ENCODE assay signal across 1 cellular context in genomic region chr3:10224794-10225660, GRCh38.
TF ChIP-seq lines count a peak whose summit lies in the region.

No MANE protein-coding gene starts in this region.

TF ChIP-seq in HepG2, 621 proteins besides CTCF, POLR2A, EP300 and RAD21 (continued from another document and continues in another):
- peak; percentile 71 to 80 for TF ChIP-seq NR2F1 (CRISPR knock-in tag; IDR thresholded peaks at IDR 0.05)
- no peak for TF ChIP-seq HINFP (CRISPR knock-in tag; IDR thresholded peaks at IDR 0.05; ENCODE audit: low read depth)
- TF ChIP-seq TFAP4 (IDR thresholded peaks at IDR 0.05; ENCODE audit: borderline replicate concordance, low read depth), result peak; percentile 72
- TF ChIP-seq ZNF503 (CRISPR knock-in tag; IDR thresholded peaks at IDR 0.05), result peak; percentile 69; the same call in 1 of the 2 replicates
- peak; percentile 57; the same call in 1 of the 2 replicates for TF ChIP-seq ZNF136 (CRISPR knock-in tag; IDR thresholded peaks at IDR 0.05; ENCODE audit: low read depth)
- peak; percentile 28; the same call in 1 of the 2 replicates for TF ChIP-seq NFYB (CRISPR knock-in tag; IDR thresholded peaks at IDR 0.05)
- TF ChIP-seq ZBTB33 (CRISPR knock-in tag; IDR thresholded peaks at IDR 0.05), result peak; percentile 70
- no peak for TF ChIP-seq ZNF446 (CRISPR knock-in tag; IDR thresholded peaks at IDR 0.05)
- TF ChIP-seq SMC3 (IDR thresholded peaks at IDR 0.05; ENCODE audit: low read length), result peak; percentile 99
- TF ChIP-seq ZNF12 (CRISPR knock-in tag; IDR thresholded peaks at IDR 0.05), result peak; percentile 63; the same call in 1 of the 2 replicates
- peak; percentile 91; the same call in 1 of the 2 replicates for TF ChIP-seq ZBTB34 (CRISPR knock-in tag; IDR thresholded peaks at IDR 0.05)
- 0 out of 2 replicates have a peak, but pooled peaks have one; percentile 36 for TF ChIP-seq ZNF274 (CRISPR knock-in tag; IDR thresholded peaks at IDR 0.05)
- TF ChIP-seq HCFC1 (IDR thresholded peaks at IDR 0.05; ENCODE audit: low read depth, low read length), result 0 out of 2 replicates have a peak, but pooled peaks have one; percentile 30
- no peak for TF ChIP-seq THAP9 (CRISPR knock-in tag; IDR thresholded peaks at IDR 0.05; ENCODE audit: borderline replicate concordance)
- peak; percentile 63; the same call in 1 of the 2 replicates for TF ChIP-seq ZNF670 (CRISPR knock-in tag; IDR thresholded peaks at IDR 0.05; ENCODE audit: borderline replicate concordance)
- TF ChIP-seq GATA4 (IDR thresholded peaks at IDR 0.05; ENCODE audit: borderline replicate concordance, low read depth), result peak; percentile 66; the same call in 1 of the 2 replicates
- peak; percentile 93 for TF ChIP-seq IKZF5 (CRISPR knock-in tag; IDR thresholded peaks at IDR 0.05)
- no peak for TF ChIP-seq U2AF2 (IDR thresholded peaks at IDR 0.05; ENCODE audit: low read depth, low read length)
- TF ChIP-seq FOXK2 (IDR thresholded peaks at IDR 0.05), result peak; percentile 92
- TF ChIP-seq ZNF121 (CRISPR knock-in tag; IDR thresholded peaks at IDR 0.05), result peak; percentile 64; the same call in 1 of the 2 replicates
- TF ChIP-seq ZNF607 (CRISPR knock-in tag; IDR thresholded peaks at IDR 0.05; ENCODE audit: borderline replicate concordance), result no peak
- peak; percentile 97 for TF ChIP-seq STAG1 (CRISPR knock-in tag; IDR thresholded peaks at IDR 0.05)
- 0 out of 2 replicates have a peak, but pooled peaks have one; percentile 73 for TF ChIP-seq ZNF431 (CRISPR knock-in tag; IDR thresholded peaks at IDR 0.05; ENCODE audit: borderline replicate concordance, low read depth)
- no peak for TF ChIP-seq SRSF4 (IDR thresholded peaks at IDR 0.05; ENCODE audit: low read depth, low read length, poor library complexity, severe bottlenecking)
- peak; percentile 66; the same call in 1 of the 2 replicates for TF ChIP-seq ZHX2 (IDR thresholded peaks at IDR 0.05; ENCODE audit: low read depth)
- TF ChIP-seq ZHX2 (CRISPR knock-in tag; IDR thresholded peaks at IDR 0.05; ENCODE audit: borderline replicate concordance), result no peak
- no peak for TF ChIP-seq CBX2 (IDR thresholded peaks at IDR 0.05; ENCODE audit: low read depth, low read length)
- TF ChIP-seq CBX2 (CRISPR knock-in tag; IDR thresholded peaks at IDR 0.05; ENCODE audit: low read depth), result no peak
- peak; percentile 72 for TF ChIP-seq CEBPG (CRISPR knock-in tag; IDR thresholded peaks at IDR 0.05)
- TF ChIP-seq ZBED4 (CRISPR knock-in tag; IDR thresholded peaks at IDR 0.05; ENCODE audit: borderline replicate concordance), result peak; percentile 76; the same call in 1 of the 2 replicates
- peak; percentile 95 for TF ChIP-seq SAP130 (CRISPR knock-in tag; IDR thresholded peaks at IDR 0.05; ENCODE audit: low read depth)
- TF ChIP-seq MXD4 (CRISPR knock-in tag; IDR thresholded peaks at IDR 0.05), result peak; percentile 50; the same call in 1 of the 2 replicates
